In the genomic region with DNA sequence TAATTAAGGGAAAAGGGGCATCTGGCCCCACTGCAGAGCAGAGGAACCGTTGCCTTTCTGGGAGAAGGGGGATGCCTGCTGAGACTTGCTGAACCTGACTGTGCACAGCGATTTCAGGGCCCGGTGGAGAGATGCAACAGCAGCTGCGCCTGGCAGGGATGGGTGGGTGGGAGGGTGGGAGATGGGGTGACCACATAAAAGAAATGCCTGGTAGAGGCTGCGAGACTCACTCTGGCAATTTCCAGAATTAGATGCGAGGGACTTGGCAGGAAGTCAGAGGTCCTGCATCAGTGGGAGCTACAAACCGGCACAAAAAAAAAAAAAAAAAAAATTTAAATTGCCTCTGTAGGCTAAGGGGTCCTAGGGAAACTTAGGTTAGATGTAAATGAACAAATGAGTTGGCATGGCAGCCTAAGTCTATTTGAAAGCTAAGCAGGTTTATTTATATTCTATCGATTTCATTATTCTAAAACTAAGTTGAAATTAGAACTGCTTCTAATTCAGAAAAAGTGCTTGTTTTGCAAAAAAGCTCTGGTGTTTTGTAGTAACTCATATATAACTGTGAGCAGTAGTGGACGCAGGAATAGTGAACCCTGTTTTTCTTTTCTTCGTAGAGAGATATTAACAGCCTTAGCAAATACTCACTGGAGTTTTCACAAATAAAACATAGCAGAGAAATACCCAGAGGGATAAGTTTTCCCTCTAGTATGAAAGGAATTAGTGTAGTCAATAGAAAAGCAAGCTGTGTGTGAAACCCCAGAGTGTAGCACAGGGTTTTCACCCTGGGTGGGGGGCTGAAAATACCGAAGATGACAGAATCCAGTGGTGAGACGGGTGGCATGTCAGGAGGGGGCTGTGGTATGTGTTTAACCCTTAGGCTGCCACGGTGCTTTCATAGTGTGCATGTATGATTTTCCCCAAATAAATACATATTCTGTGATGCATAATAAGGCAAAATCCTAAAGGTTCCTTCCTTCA, we compare ENCODE assay signal across 23 cellular contexts.
DNase-seq lines count a peak whose midpoint lies in the region; ATAC-seq and TF ChIP-seq lines count a peak whose summit lies in the region.
"Had no signal": no experiment of that assay in that cellular context is flagged by ENCODE, and none has a peak within 500 bp of the region (broad histone marks: within the 10 kb centered on the region; RNA-seq: fewer than 3 reads in every experiment).

No MANE protein-coding gene starts in this region.

- H3K36me3 Mint-ChIP-seq in brain: peaks cover 4% of the 10 kb centered on the region
- peaks cover 5% of the 10 kb centered on the region for H3K36me3 Mint-ChIP-seq in type B pancreatic cell
- H3K36me3 Mint-ChIP-seq: activated CD8-positive, alpha-beta memory T cell treated with anti-CD3 and anti-CD28 coated beads, Interleukin-2, amount 10 ng/mL, durations not matched to agents 7 days and 5 days had no signal

- dilution Hi-C loops in IMR-90 (cut with HindIII; ENCODE audit: low sequenced_read_pairs, unreplicated experiment): no loop called here

- H2BK20ac ChIP-seq in IMR-90 (ENCODE audit: low read depth, low read length): no peak overlapping the region

- H3K27ac Mint-ChIP-seq in brain: peak overlapping the region; percentile 5 to 89 (median 83)
- no peak overlapping the region for H3K27ac Mint-ChIP-seq in type B pancreatic cell
- H3K27ac Mint-ChIP-seq: activated CD4-positive, alpha-beta T cell treated with anti-CD3 and anti-CD28 coated beads, Interleukin-2, amount 10 ng/mL, durations not matched to agents 24 days and 14 days; activated CD8-positive, alpha-beta memory T cell treated with anti-CD3 and anti-CD28 coated beads, Interleukin-2, amount 10 ng/mL, durations not matched to agents 7 days and 5 days; activated naive CD4-positive, alpha-beta T cell treated with anti-CD3 and anti-CD28 coated beads for 36 hours; activated T-cell treated with anti-CD3 and anti-CD28 coated beads, Interleukin-2, amount 50 U/mL, for 72 hours; CD4-positive, alpha-beta T cell; stimulated activated naive CD8-positive, alpha-beta T cell treated with anti-CD3 and anti-CD28 coated beads, Interleukin-15, Interleukin-2, amounts not matched to agents 100 ng/mL and 50 ng/mL, for 24 hours had no signal

- H3K27ac ChIP-seq in IMR-90 (ENCODE audit: insufficient read depth, low read length) (no peak overlapping the region), right lobe of liver (no peak overlapping the region)
- H3K27ac ChIP-seq: HL-60, VCaP had no signal

- no peak overlapping the region for H3K23ac ChIP-seq in IMR-90 (ENCODE audit: low read depth, low read length)

- TF ChIP-seq POLR2A in IMR-90 (IDR thresholded peaks at IDR 0.05; ENCODE audit: low read depth, low read length): no peak
- no peak for TF ChIP-seq POLR2A in right lobe of liver (IDR thresholded peaks at IDR 0.05)

- H3K18ac ChIP-seq in IMR-90 (ENCODE audit: low read depth, low read length): no peak overlapping the region

- no peak overlapping the region for H2BK15ac ChIP-seq in IMR-90 (ENCODE audit: low read depth, low read length)

- no peak for TF ChIP-seq RAD21 in IMR-90 (IDR thresholded peaks at IDR 0.05; ENCODE audit: low read length)

- H2AK9ac ChIP-seq in IMR-90 (replicated peaks; ENCODE audit: low read depth, low read length, poor library complexity): no peak overlapping the region

- no peaks in the 10 kb centered on the region for H3K27me3 ChIP-seq in IMR-90 (ENCODE audit: control insufficient read depth, insufficient read depth, low read length)
- no peaks in the 10 kb centered on the region for H3K27me3 ChIP-seq in right lobe of liver

- H3K9ac ChIP-seq in IMR-90 (ENCODE audit: low read depth, low read length): no peak overlapping the region

- POLR2A ChIA-PET in IMR-90 (lab: Charles Lee; ENCODE audit: unreplicated experiment): no interaction called here

- DNase-seq in IMR-90 (no peak), right lobe of liver (no peak), type B pancreatic cell (ENCODE audit: extremely low spot score, unreplicated experiment) (no peak)
- no peak for DNase-seq in stimulated activated CD4-positive, alpha-beta T cell treated with anti-CD3 and anti-CD28 coated beads, Interleukin-12 subunit alpha, Interleukin-12 subunit beta, amount 100 ng/mL, for 4 hours
- no peak for DNase-seq in NK-92 treated with Interleukin-12 subunit alpha and Interleukin-12 subunit beta, amount 100 ng/mL, for 24 hours (lab: John Stamatoyannopoulos, UW)
- no peak for DNase-seq in stimulated activated CD4-positive, alpha-beta T cell treated with anti-CD3 and anti-CD28 coated beads, Interleukin-4, amount 100 ng/mL, for 24 hours
- DNase-seq: activated CD4-positive, alpha-beta T cell treated with anti-CD3 and anti-CD28 coated beads, Interleukin-2, amount 10 ng/mL, durations not matched to agents 24 days and 14 days; activated CD8-positive, alpha-beta memory T cell treated with anti-CD3 and anti-CD28 coated beads, Interleukin-2, amount 10 ng/mL, durations not matched to agents 7 days and 5 days; activated naive CD4-positive, alpha-beta T cell treated with anti-CD3 and anti-CD28 coated beads for 36 hours; activated T-cell treated with anti-CD3 and anti-CD28 coated beads, Interleukin-2, amount 50 U/mL, for 72 hours; amniotic stem cell; CD4-positive, alpha-beta T cell; DMS 273 treated with DMSO at 0.1 percent for 48 hours; mammary epithelial cell; NCI-H1092; NCI-H187 treated with DMSO at 0.1 percent for 48 hours; NCI-H69; retina; RPMI8226 had no signal

- no peaks in the 10 kb centered on the region for H3K9me1 ChIP-seq in IMR-90 (ENCODE audit: insufficient read depth, low read length)

- H2BK5ac ChIP-seq in IMR-90 (ENCODE audit: low read depth, low read length, poor library complexity, severe bottlenecking): no peak overlapping the region

- H4K91ac ChIP-seq in IMR-90 (ENCODE audit: insufficient read depth, low read depth, low read length): no peak overlapping the region

- H3K4me3 ChIP-seq in IMR-90 (ENCODE audit: insufficient read depth, low read depth, low read length): no peak overlapping the region
- H3K4me3 ChIP-seq in right lobe of liver: no peak overlapping the region

- no peak overlapping the region for H2BK120ac ChIP-seq in IMR-90 (ENCODE audit: low read depth, low read length)

- ATAC-seq in IMR-90 (ENCODE audit: low read depth): peak; percentile 71
- peak; percentile 15 to 43 (median 36) for ATAC-seq in right lobe of liver
- ATAC-seq: activated CD8-positive, alpha-beta memory T cell treated with anti-CD3 and anti-CD28 coated beads, Interleukin-2, amount 10 ng/mL, durations not matched to agents 7 days and 5 days; activated T-cell treated with anti-CD3 and anti-CD28 coated beads, Interleukin-2, amount 50 U/mL, for 72 hours had no signal

- intact Hi-C loops in IMR-90 (cut with micrococcal nuclease): no loop called here
- intact Hi-C loops in right lobe of liver (cut with DNase I): no loop called here

- WGBS in IMR-90 (ENCODE audit: extremely low coverage in 2 of 2, insufficient read length in 1 of 2), 2 experiments: 40% methylated on average over 1 of the region's 13 CpGs; no CpG with 5 or more reads in 1 of the 2 experiments
- WGBS in right lobe of liver (ENCODE audit: insufficient coverage, low coverage, low lambda C conversion rate, missing lambda C conversion rate): 33% methylated on average over 11 of the region's 13 CpGs

- H3K4me1 ChIP-seq in IMR-90 (ENCODE audit: control insufficient read depth, insufficient read depth, low read length) (peaks cover 5% of the 10 kb centered on the region; the same call in 1 of the 2 replicates), right lobe of liver (peaks cover 0 to 17% (median 6%) of the 10 kb centered on the region in 4 donors)

- no peak overlapping the region; the same call in 1 of the 2 replicates for H3K4me2 ChIP-seq in IMR-90 (ENCODE audit: low read depth, low read length)

- no peak overlapping the region for H2AFZ ChIP-seq in IMR-90 (replicated peaks; ENCODE audit: low read length, poor library complexity)

- no peak overlapping the region for H3K56ac ChIP-seq in IMR-90 (ENCODE audit: extremely low read depth, insufficient read depth, low read length)

- no peak overlapping the region for H3K14ac ChIP-seq in IMR-90 (replicated peaks; ENCODE audit: low read depth, low read length)

- no peaks in the 10 kb centered on the region for H3K79me1 ChIP-seq in IMR-90 (ENCODE audit: low read depth in 1 of 2, low read length in 2 of 2)

- no peaks in the 10 kb centered on the region for H3K36me3 ChIP-seq in IMR-90 (ENCODE audit: control insufficient read depth, insufficient read depth, low read length)
- H3K36me3 ChIP-seq in right lobe of liver: no peaks in the 10 kb centered on the region

- CTCF ChIA-PET in IMR-90 (lab: Yijun Ruan, JAX): interaction anchor here (0.6 kb wide), 1 partner anchor 245 kb away, joined by 4 read pairs; no protein-coding TSS in a partner anchor

- BruUV-seq in IMR-90 (replicated peaks; lab: Mats Ljungman, UMichigan): no TSS peak

- TF ChIP-seq CTCF in IMR-90 (conservative IDR thresholded peaks at IDR 0.05; ENCODE audit: low read depth, low read length): no peak
- TF ChIP-seq CTCF in brain (conservative IDR thresholded peaks at IDR 0.05): no peak
- TF ChIP-seq CTCF in right lobe of liver (IDR thresholded peaks at IDR 0.05): no peak
- no peak for TF ChIP-seq CTCF in type B pancreatic cell (conservative IDR thresholded peaks at IDR 0.05)

- H4K5ac ChIP-seq in IMR-90 (ENCODE audit: low read depth, low read length): no peak overlapping the region

- no peak overlapping the region for H2AK5ac ChIP-seq in IMR-90 (ENCODE audit: low read depth, low read length)

- H3K27me3 Mint-ChIP-seq in brain (no peaks in the 10 kb centered on the region), type B pancreatic cell (no peaks in the 10 kb centered on the region)

- in situ Hi-C loops in IMR-90 (cut with MboI; ENCODE audit: low sequenced_read_pairs): no loop called here

- H4K20me1 ChIP-seq in IMR-90 (ENCODE audit: insufficient read depth, low read length): no peaks in the 10 kb centered on the region

- peaks cover 46% of the 10 kb centered on the region for H3K4me1 Mint-ChIP-seq in brain
- peaks cover 33% of the 10 kb centered on the region for H3K4me1 Mint-ChIP-seq in type B pancreatic cell (ENCODE audit: unreplicated experiment)
- H3K4me1 Mint-ChIP-seq: activated CD8-positive, alpha-beta memory T cell treated with anti-CD3 and anti-CD28 coated beads, Interleukin-2, amount 10 ng/mL, durations not matched to agents 7 days and 5 days had no signal

- no peak overlapping the region for H3K4ac ChIP-seq in IMR-90 (ENCODE audit: low read depth, low read length)

- peak overlapping the region in 4 of 5 experiments; percentile 2 to 60 (median 22) for H3K4me3 Mint-ChIP-seq in brain
- H3K4me3 Mint-ChIP-seq in type B pancreatic cell: peak overlapping the region; percentile 15
- H3K4me3 Mint-ChIP-seq: activated CD4-positive, alpha-beta T cell treated with anti-CD3 and anti-CD28 coated beads, Interleukin-2, amount 10 ng/mL, durations not matched to agents 24 days and 14 days; activated CD8-positive, alpha-beta memory T cell treated with anti-CD3 and anti-CD28 coated beads, Interleukin-2, amount 10 ng/mL, durations not matched to agents 7 days and 5 days; activated naive CD4-positive, alpha-beta T cell treated with anti-CD3 and anti-CD28 coated beads for 36 hours; activated T-cell treated with anti-CD3 and anti-CD28 coated beads, Interleukin-2, amount 50 U/mL, for 72 hours; CD4-positive, alpha-beta T cell; stimulated activated naive CD8-positive, alpha-beta T cell treated with anti-CD3 and anti-CD28 coated beads, Interleukin-15, Interleukin-2, amounts not matched to agents 100 ng/mL and 50 ng/mL, for 24 hours had no signal

- H3K9me3 Mint-ChIP-seq in brain (no peaks in the 10 kb centered on the region), type B pancreatic cell (no peaks in the 10 kb centered on the region)
- H3K9me3 Mint-ChIP-seq: activated CD4-positive, alpha-beta T cell treated with anti-CD3 and anti-CD28 coated beads, Interleukin-2, amount 10 ng/mL, durations not matched to agents 24 days and 14 days; activated naive CD4-positive, alpha-beta T cell treated with anti-CD3 and anti-CD28 coated beads for 36 hours; activated T-cell treated with anti-CD3 and anti-CD28 coated beads, Interleukin-2, amount 50 U/mL, for 72 hours; CD4-positive, alpha-beta T cell; stimulated activated naive CD8-positive, alpha-beta T cell treated with anti-CD3 and anti-CD28 coated beads, Interleukin-15, Interleukin-2, amounts not matched to agents 100 ng/mL and 50 ng/mL, for 24 hours had no signal

- no peak overlapping the region for H4K8ac ChIP-seq in IMR-90 (ENCODE audit: low read depth in 2 of 2, low read length in 2 of 2)

- H3K9me3 ChIP-seq in IMR-90 (ENCODE audit: control insufficient read depth, insufficient read depth, low read length) (no peaks in the 10 kb centered on the region), right lobe of liver (no peaks in the 10 kb centered on the region)
